In genomic region chr1:211169353-211169752, GRCh38 we compare ENCODE assay signal across 23 cellular contexts. TPM values are rescaled to one million over a fixed set of nuclear protein-coding genes. Genes with fewer than 3 reads are reported as not detected.
A peak's percentile ranks its signal among the peaks of the same experiment; 100 is the strongest.
DNase-seq lines count a peak whose midpoint lies in the region; ATAC-seq and TF ChIP-seq lines count a peak whose summit lies in the region.
"Had no signal": no experiment of that assay in that cellular context is flagged by ENCODE, and none has a peak within 500 bp of the region (broad histone marks: within the 10 kb centered on the region; RNA-seq: fewer than 3 reads in every experiment).

No MANE protein-coding gene starts in this region.

- no peak overlapping the region for H2BK120ac ChIP-seq in trophoblast cell (ENCODE audit: insufficient read depth, low read length, poor library complexity)

- no peak overlapping the region for H2BK5ac ChIP-seq in trophoblast cell (ENCODE audit: low read depth, low read length, poor library complexity)

- H3K23ac ChIP-seq in trophoblast cell (ENCODE audit: low read length), result no peak overlapping the region

- H2AFZ ChIP-seq in trophoblast cell (ENCODE audit: insufficient read depth, low read length, poor library complexity), result no peak overlapping the region

- H3K14ac ChIP-seq in trophoblast cell (ENCODE audit: low read length), result no peak overlapping the region

- H3K9ac ChIP-seq in trophoblast cell (ENCODE audit: low read length), result no peak overlapping the region
- H3K9ac ChIP-seq: BLaER1 had no signal

- no peak overlapping the region for H3K4me3 ChIP-seq in HEK293 (ENCODE audit: low read depth, low read length)
- no peak overlapping the region for H3K4me3 ChIP-seq in trophoblast cell (ENCODE audit: low read depth, low read length)
- H3K4me3 ChIP-seq: BLaER1, GM12878 had no signal

- H3K27ac ChIP-seq in HEK293 (ENCODE audit: extremely low read depth, low read depth, low read length) (no peak overlapping the region), trophoblast cell (ENCODE audit: low read depth, low read length) (no peak overlapping the region)
- H3K27ac ChIP-seq: BLaER1 had no signal

- no peaks in the 10 kb centered on the region for H3K4me1 ChIP-seq in HEK293 (ENCODE audit: control insufficient read depth, insufficient read depth, low read length)
- no peaks in the 10 kb centered on the region for H3K4me1 ChIP-seq in trophoblast cell (ENCODE audit: control insufficient read depth in 1 of 2, insufficient read depth in 2 of 2, low read length in 2 of 2)
- H3K4me1 ChIP-seq: BE2C, BLaER1 had no signal

- no peak overlapping the region for H3K4ac ChIP-seq in trophoblast cell (ENCODE audit: low read depth, low read length)

- H3K4me2 ChIP-seq in trophoblast cell (ENCODE audit: low read length), result no peak overlapping the region
- H3K4me2 ChIP-seq: BLaER1 had no signal

- H3K79me2 ChIP-seq in trophoblast cell (ENCODE audit: control insufficient read depth, insufficient read depth, low read length, poor library complexity), result no peaks in the 10 kb centered on the region

- H3K9me3 ChIP-seq in HEK293 (ENCODE audit: control insufficient read depth, insufficient read depth, low read depth, low read length), result no peaks in the 10 kb centered on the region
- peaks cover 6% of the 10 kb centered on the region for H3K9me3 ChIP-seq in trophoblast cell (ENCODE audit: insufficient read depth, low read depth, low read length)
- H3K9me3 ChIP-seq: BE2C had no signal

- WGBS in trophoblast cell (ENCODE audit: extremely low coverage, insufficient coverage, insufficient read length), result no CpG with 5 or more reads among the region's 1 CpG

- H3K36me3 ChIP-seq in HEK293 (ENCODE audit: control insufficient read depth in 2 of 2, insufficient read depth in 1 of 2, low read length in 2 of 2), result no peaks in the 10 kb centered on the region
- H3K36me3 ChIP-seq in trophoblast cell (ENCODE audit: control insufficient read depth in 1 of 2, insufficient read depth in 2 of 2, low read length in 2 of 2), result peaks cover 0 to 3% of the 10 kb centered on the region in 2 experiments
- H3K36me3 ChIP-seq: BE2C, BLaER1 had no signal

- H2AK5ac ChIP-seq in trophoblast cell (ENCODE audit: low read length), result no peak overlapping the region

- H3K18ac ChIP-seq in trophoblast cell (ENCODE audit: low read length), result no peak overlapping the region

- H4K12ac ChIP-seq in trophoblast cell (ENCODE audit: low read depth, low read length), result no peak overlapping the region

- DNase-seq in KBM-7, result peak; percentile 4
- peak; percentile 17 to 53 for DNase-seq in trophoblast cell
- no peak for DNase-seq in NCI-H1105 treated with DMSO at 0.1 percent for 48 hours (lab: John Stamatoyannopoulos, UW)
- DNase-seq: 8988T; ACHN; BE2C; C1 segment of cervical spinal cord; CD4-positive, alpha-beta memory T cell; CD4-positive, CD25-positive, alpha-beta regulatory T cell; CD8-positive, alpha-beta memory T cell; COR-L47; DMS 273 treated with DMSO at 0.1 percent for 48 hours; DMS153; DMS53; DMS79; DND-41; EL; GDM1 had no signal

- no peak overlapping the region for H2BK12ac ChIP-seq in trophoblast cell (ENCODE audit: low read length)

- CTCF ChIA-PET in HEK293 (lab: Yijun Ruan, JAX), result no interaction called here

- no peaks in the 10 kb centered on the region for H3K27me3 ChIP-seq in trophoblast cell (ENCODE audit: insufficient read depth, low read length)
- H3K27me3 ChIP-seq: BE2C, BLaER1 had no signal

- ATAC-seq in GM21786 (IDR thresholded peaks at IDR 0.05; ENCODE audit: unreplicated experiment), result no peak
- ATAC-seq: GM12878 had no signal

- POLR2A ChIA-PET in HEK293 (lab: Yijun Ruan, JAX), result no interaction called here

- no peak for TF ChIP-seq CTCF in HEK293 (tag by site-specific recombination; IDR thresholded peaks at IDR 0.05)

- H4K91ac ChIP-seq in trophoblast cell (ENCODE audit: low read depth, low read length), result no peak overlapping the region

- in situ Hi-C loops in KBM-7 (cut with MboI; ENCODE audit: low pct_unique_long_range_greater_than_20kb, low sequenced_read_pairs), result no loop called here

- H3K79me1 ChIP-seq in trophoblast cell (ENCODE audit: low read length), result no peaks in the 10 kb centered on the region

- H4K8ac ChIP-seq in trophoblast cell (ENCODE audit: low read depth, low read length), result no peak overlapping the region

TF ChIP-seq in HEK293, 187 proteins besides CTCF, POLR2A, EP300 and RAD21:
- no peak for TF ChIP-seq ZNF621 (tag by site-specific recombination; IDR thresholded peaks at IDR 0.05)
- peak; percentile 42 for TF ChIP-seq SETDB1 (IDR thresholded peaks at IDR 0.05; ENCODE audit: insufficient read length, low read length)

RNA-seq across cellular contexts. Expression of gene KCNH1, which starts 35.4 kb away (rescaled TPM):
- 0.38 and 0.40 TPM in 2 replicates for polyA plus RNA-seq in trophoblast cell (2013)
- polyA plus RNA-seq: CD14-positive monocyte; CD4-positive, alpha-beta memory T cell; CD4-positive, CD25-positive, alpha-beta regulatory T cell; CD8-positive, alpha-beta memory T cell had no signal
